ENCODE assay signal across 1 cellular context in genomic region chr1:23799570-23800395, GRCh38.
A peak's percentile ranks its signal among the peaks of the same experiment; 100 is the strongest.
TF ChIP-seq lines count a peak whose summit lies in the region.

No MANE protein-coding gene starts in this region.

TF ChIP-seq in H1, 55 proteins besides CTCF, POLR2A, EP300 and RAD21:
- TF ChIP-seq ASH2L (IDR thresholded peaks at IDR 0.05; ENCODE audit: low read length) (peak; percentile 41), TBP (IDR thresholded peaks at IDR 0.05; ENCODE audit: low read depth, low read length) (0 out of 2 replicates have a peak, but pooled peaks have one; percentile 12), CREB1 (IDR thresholded peaks at IDR 0.05) (no peak), KDM5A (IDR thresholded peaks at IDR 0.05; ENCODE audit: low read length) (no peak), SIN3A (conservative IDR thresholded peaks at IDR 0.05 in 1 of 2, IDR thresholded peaks at IDR 0.05 in 1 of 2; ENCODE audit: low read depth in 1 of 2, low read length in 2 of 2) (peak in 1 of 2 experiments; percentile 55; a peak in 1 of 4 replicates), CTBP2 (IDR thresholded peaks at IDR 0.05; ENCODE audit: borderline replicate concordance, insufficient read depth, insufficient read length, low read length) (no peak), POLR2AphosphoS5 (IDR thresholded peaks at IDR 0.05; ENCODE audit: low read depth, low read length) (peak; percentile 22), USF2 (IDR thresholded peaks at IDR 0.05; ENCODE audit: low read length) (peak; percentile 68), MAX (IDR thresholded peaks at IDR 0.05) (peak; percentile 43; the same call in 1 of the 2 replicates), HDAC2 (IDR thresholded peaks at IDR 0.05; ENCODE audit: borderline replicate concordance in 1 of 2, low read depth in 2 of 2, low read length in 2 of 2) (0 out of 4 replicates have a peak, but pooled peaks have one; percentile 4 to 18), E2F6 (IDR thresholded peaks at IDR 0.05) (peak; percentile 23; the same call in 1 of the 2 replicates)
